Comparison of ENCODE assay signal across 19 cellular contexts in the genomic region with DNA sequence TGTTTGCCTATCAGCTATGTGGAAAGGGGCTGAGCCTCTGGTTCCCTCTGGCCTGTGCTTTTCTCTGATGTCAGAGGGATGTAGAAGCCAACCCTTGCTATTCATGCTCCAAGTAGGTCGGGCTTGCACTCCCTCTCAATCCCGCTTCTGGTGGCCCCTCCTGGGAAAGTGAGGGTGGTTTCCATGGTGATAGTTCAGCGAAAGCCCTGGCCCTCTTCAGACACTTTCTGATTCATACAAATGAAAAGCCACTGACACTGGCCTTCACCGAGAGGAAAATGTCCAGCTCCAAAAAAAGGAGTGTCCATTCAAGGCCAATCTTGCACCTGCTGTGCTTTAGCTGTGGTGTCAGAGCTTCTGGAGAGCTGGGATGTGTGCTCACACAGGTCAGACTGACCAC.
DNase-seq lines count a peak whose midpoint lies in the region; ATAC-seq and TF ChIP-seq lines count a peak whose summit lies in the region.
"Had no signal": no experiment of that assay in that cellular context is flagged by ENCODE, and none has a peak within 500 bp of the region (broad histone marks: within the 10 kb centered on the region; RNA-seq: fewer than 3 reads in every experiment).

No MANE protein-coding gene starts in this region.

- H3K4me3 ChIP-seq in left ventricle myocardium inferior = no peak overlapping the region
- H3K4me3 ChIP-seq: tibial nerve had no signal

- H3K4me1 Mint-ChIP-seq in osteocyte (ENCODE audit: unreplicated experiment) = peaks cover 3% of the 10 kb centered on the region
- H3K4me1 Mint-ChIP-seq in CD4-positive, alpha-beta T cell (ENCODE audit: low read depth) = no peaks in the 10 kb centered on the region

- no peak for TF ChIP-seq CTCF in left ventricle myocardium inferior (IDR thresholded peaks at IDR 0.05; ENCODE audit: borderline replicate concordance)
- TF ChIP-seq CTCF in osteocyte (IDR thresholded peaks at IDR 0.05) = no peak
- TF ChIP-seq CTCF in CD4-positive, alpha-beta T cell (IDR thresholded peaks at IDR 0.05) = no peak

- CTCF ChIA-PET in CD4-positive, alpha-beta T cell (lab: Charles Lee) = no interaction called here

- no peak overlapping the region for H3K27ac ChIP-seq in left ventricle myocardium inferior (replicated peaks)
- no peak overlapping the region for H3K27ac ChIP-seq in CD4-positive, alpha-beta T cell (ENCODE audit: low read depth, low read length)
- H3K27ac ChIP-seq: C4-2B, RWPE1, tibial nerve had no signal

- ATAC-seq in CD4-positive, alpha-beta T cell (ENCODE audit: poor library complexity) = no peak
- no peak for ATAC-seq in GM18520 (IDR thresholded peaks at IDR 0.05; ENCODE audit: unreplicated experiment)

- no peaks in the 10 kb centered on the region for H3K27me3 ChIP-seq in left ventricle myocardium inferior (ENCODE audit: low read depth)
- H3K27me3 ChIP-seq in CD4-positive, alpha-beta T cell (ENCODE audit: control insufficient read depth, insufficient read depth, low read length) = no peaks in the 10 kb centered on the region
- H3K27me3 ChIP-seq: tibial nerve had no signal

- DNase-seq in NCI-H748 (lab: John Stamatoyannopoulos, UW; ENCODE audit: unreplicated experiment) = peak; percentile 0
- DNase-seq in NCI-H748 treated with DMSO at 0.1 percent for 48 hours (lab: John Stamatoyannopoulos, UW) = no peak
- peak; percentile 43 for DNase-seq in left ventricle myocardium inferior
- no peak for DNase-seq in osteocyte (ENCODE audit: extremely low spot score, unreplicated experiment)
- DNase-seq in kidney glomerular epithelial cell (lab: John Stamatoyannopoulos, UW) = no peak
- DNase-seq in DMS 273 (lab: John Stamatoyannopoulos, UW; ENCODE audit: unreplicated experiment) = no peak
- no peak for DNase-seq in CD4-positive, alpha-beta T cell
- DNase-seq: activated CD4-positive, alpha-beta T cell treated with anti-CD3 and anti-CD28 coated beads for 4 hours; activated CD8-positive, alpha-beta memory T cell treated with anti-CD3 and anti-CD28 coated beads, Interleukin-2, amount 50 U/mL, for 4 hours; dermis blood vessel endothelial cell; erythroblast; islet precursor cell; NCI-H1436 treated with DMSO at 0.1 percent for 48 hours; NCI-H345; stimulated activated CD4-positive, alpha-beta T cell treated with anti-CD3 and anti-CD28 coated beads, Interleukin-12 subunit alpha, Interleukin-12 subunit beta, amount 100 ng/mL, for 4 hours had no signal

- H3K36me3 ChIP-seq in left ventricle myocardium inferior = no peaks in the 10 kb centered on the region
- H3K36me3 ChIP-seq: tibial nerve had no signal

- no peak overlapping the region for H3K4me3 Mint-ChIP-seq in osteocyte (ENCODE audit: unreplicated experiment)
- H3K4me3 Mint-ChIP-seq in CD4-positive, alpha-beta T cell = no peak overlapping the region

- intact Hi-C loops in left ventricle myocardium inferior (cut with micrococcal nuclease) = no loop called here
- intact Hi-C loops in CD4-positive, alpha-beta T cell (cut with DNase I, micrococcal nuclease) = no loop called here

- peaks cover 86% of the 10 kb centered on the region for H3K36me3 Mint-ChIP-seq in osteocyte (ENCODE audit: unreplicated experiment)
- no peaks in the 10 kb centered on the region for H3K36me3 Mint-ChIP-seq in CD4-positive, alpha-beta T cell (ENCODE audit: low read depth)

- peaks cover 25% of the 10 kb centered on the region for H3K4me1 ChIP-seq in left ventricle myocardium inferior

- H3K27me3 Mint-ChIP-seq in osteocyte (ENCODE audit: unreplicated experiment) = no peaks in the 10 kb centered on the region
- no peaks in the 10 kb centered on the region for H3K27me3 Mint-ChIP-seq in CD4-positive, alpha-beta T cell

- peak overlapping the region; percentile 36 for H3K27ac Mint-ChIP-seq in osteocyte (ENCODE audit: unreplicated experiment)
- H3K27ac Mint-ChIP-seq in CD4-positive, alpha-beta T cell = no peak overlapping the region

- no peaks in the 10 kb centered on the region for H3K9me3 ChIP-seq in left ventricle myocardium inferior (replicated peaks)
- no peaks in the 10 kb centered on the region for H3K9me3 ChIP-seq in CD4-positive, alpha-beta T cell (ENCODE audit: control insufficient read depth, low read length)
- H3K9me3 ChIP-seq: tibial nerve had no signal

- POLR2A ChIA-PET in CD4-positive, alpha-beta T cell (lab: Charles Lee) = no interaction called here

- H3K9me3 Mint-ChIP-seq in osteocyte (ENCODE audit: unreplicated experiment) = no peaks in the 10 kb centered on the region
- H3K9me3 Mint-ChIP-seq in CD4-positive, alpha-beta T cell = no peaks in the 10 kb centered on the region

Comparison
In these comparisons a context has a peak if more than half of its experiments do, and no peak if none do; other contexts are left out.
1. DNase-seq: peak in NCI-H748 (single experiment) and left ventricle myocardium inferior (single experiment); none in NCI-H748 treated with DMSO at 0.1 percent for 48 hours (single experiment), osteocyte (single experiment), kidney glomerular epithelial cell (single experiment), DMS 273 (single experiment) and CD4-positive, alpha-beta T cell (0 of 10).